In the genomic region with DNA sequence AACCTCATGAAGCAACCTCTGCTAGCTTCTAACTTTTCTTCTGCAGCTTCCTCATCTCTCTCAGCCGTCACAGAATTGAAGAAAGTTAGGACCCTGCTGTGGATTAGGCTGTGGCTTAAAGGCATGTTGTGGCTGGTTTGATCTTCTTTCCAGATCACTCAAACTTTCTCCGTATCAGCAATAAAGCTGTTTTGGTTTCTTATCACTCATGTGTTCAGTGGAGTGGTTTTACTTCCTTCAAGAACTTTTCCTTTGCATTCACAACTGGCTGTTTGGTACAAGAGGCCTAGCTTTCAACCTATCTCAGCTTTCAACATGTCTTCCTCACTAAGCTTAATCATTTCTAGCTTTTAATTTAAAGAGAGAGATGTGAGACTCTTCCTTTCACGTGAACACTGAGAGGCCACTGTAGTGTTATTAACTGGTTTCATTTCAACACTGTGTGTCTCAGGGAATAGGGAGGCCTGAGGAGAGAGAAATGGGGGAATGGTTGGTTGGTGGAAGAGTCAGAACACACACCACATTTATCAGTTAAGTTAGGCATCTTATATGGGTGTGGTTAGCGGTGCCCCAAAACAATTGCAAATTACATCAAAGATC, we compare ENCODE assay signal across 1 cellular context.
TF ChIP-seq lines count a peak whose summit lies in the region.

No MANE protein-coding gene starts in this region.

TF ChIP-seq in GM12878, 131 proteins besides CTCF, POLR2A, EP300 and RAD21:
- peak in 1 of 2 experiments; percentile 33; a peak in 1 of 4 replicates for TF ChIP-seq IKZF2 (IDR thresholded peaks at IDR 0.05)
- peak; percentile 88 for TF ChIP-seq RUNX3 (IDR thresholded peaks at IDR 0.05; ENCODE audit: low read length)
- no peak for TF ChIP-seq NKRF (conservative IDR thresholded peaks at IDR 0.05)
- no peak for TF ChIP-seq E2F8 (IDR thresholded peaks at IDR 0.05; ENCODE audit: low read depth, partially characterized antibody)
- no peak for TF ChIP-seq ZBTB40 (IDR thresholded peaks at IDR 0.05; ENCODE audit: borderline replicate concordance)
- no peak for TF ChIP-seq POLR2AphosphoS5 (IDR thresholded peaks at IDR 0.05; ENCODE audit: low read length)
- TF ChIP-seq RELA (IDR thresholded peaks at IDR 0.05; ENCODE audit: borderline replicate concordance, partially characterized antibody), result no peak
- TF ChIP-seq FOXK2 (IDR thresholded peaks at IDR 0.05), result no peak
- no peak for TF ChIP-seq ZNF384 (IDR thresholded peaks at IDR 0.05; ENCODE audit: borderline replicate concordance, low read depth, low read length)
- no peak for TF ChIP-seq ZNF24 (IDR thresholded peaks at IDR 0.05)
- TF ChIP-seq PKNOX1 (IDR thresholded peaks at IDR 0.05), result peak; percentile 45; the same call in 1 of the 2 replicates
- TF ChIP-seq MAX (IDR thresholded peaks at IDR 0.05; ENCODE audit: low read depth, low read length), result no peak
- no peak for TF ChIP-seq BCLAF1 (IDR thresholded peaks at IDR 0.05)
- TF ChIP-seq ATF7 (IDR thresholded peaks at IDR 0.05; ENCODE audit: low read depth), result no peak
- no peak for TF ChIP-seq PML (IDR thresholded peaks at IDR 0.05; ENCODE audit: low read length)
- no peak for TF ChIP-seq MYC (IDR thresholded peaks at IDR 0.05; ENCODE audit: insufficient read depth, insufficient read length, insufficient replicate concordance, low read length, severe bottlenecking)
- no peak for TF ChIP-seq MTA3 (IDR thresholded peaks at IDR 0.05; ENCODE audit: borderline replicate concordance, low read length)
- no peak for TF ChIP-seq POU2F2 (IDR thresholded peaks at IDR 0.05; ENCODE audit: borderline replicate concordance, low read depth, low read length)
- TF ChIP-seq BMI1 (IDR thresholded peaks at IDR 0.05; ENCODE audit: borderline replicate concordance), result no peak
- 0 out of 2 replicates have a peak, but pooled peaks have one; percentile 25 for TF ChIP-seq NFIC (IDR thresholded peaks at IDR 0.05; ENCODE audit: low read depth, low read length)
- no peak for TF ChIP-seq RBBP5 (conservative IDR thresholded peaks at IDR 0.05)
- no peak for TF ChIP-seq GATAD2B (conservative IDR thresholded peaks at IDR 0.05; ENCODE audit: low read depth)
- TF ChIP-seq TCF7 (IDR thresholded peaks at IDR 0.05; ENCODE audit: borderline replicate concordance), result peak; percentile 86
- TF ChIP-seq JUNB (IDR thresholded peaks at IDR 0.05), result peak; percentile 56
- no peak for TF ChIP-seq LARP7 (IDR thresholded peaks at IDR 0.05)
- TF ChIP-seq, protein P1, sequence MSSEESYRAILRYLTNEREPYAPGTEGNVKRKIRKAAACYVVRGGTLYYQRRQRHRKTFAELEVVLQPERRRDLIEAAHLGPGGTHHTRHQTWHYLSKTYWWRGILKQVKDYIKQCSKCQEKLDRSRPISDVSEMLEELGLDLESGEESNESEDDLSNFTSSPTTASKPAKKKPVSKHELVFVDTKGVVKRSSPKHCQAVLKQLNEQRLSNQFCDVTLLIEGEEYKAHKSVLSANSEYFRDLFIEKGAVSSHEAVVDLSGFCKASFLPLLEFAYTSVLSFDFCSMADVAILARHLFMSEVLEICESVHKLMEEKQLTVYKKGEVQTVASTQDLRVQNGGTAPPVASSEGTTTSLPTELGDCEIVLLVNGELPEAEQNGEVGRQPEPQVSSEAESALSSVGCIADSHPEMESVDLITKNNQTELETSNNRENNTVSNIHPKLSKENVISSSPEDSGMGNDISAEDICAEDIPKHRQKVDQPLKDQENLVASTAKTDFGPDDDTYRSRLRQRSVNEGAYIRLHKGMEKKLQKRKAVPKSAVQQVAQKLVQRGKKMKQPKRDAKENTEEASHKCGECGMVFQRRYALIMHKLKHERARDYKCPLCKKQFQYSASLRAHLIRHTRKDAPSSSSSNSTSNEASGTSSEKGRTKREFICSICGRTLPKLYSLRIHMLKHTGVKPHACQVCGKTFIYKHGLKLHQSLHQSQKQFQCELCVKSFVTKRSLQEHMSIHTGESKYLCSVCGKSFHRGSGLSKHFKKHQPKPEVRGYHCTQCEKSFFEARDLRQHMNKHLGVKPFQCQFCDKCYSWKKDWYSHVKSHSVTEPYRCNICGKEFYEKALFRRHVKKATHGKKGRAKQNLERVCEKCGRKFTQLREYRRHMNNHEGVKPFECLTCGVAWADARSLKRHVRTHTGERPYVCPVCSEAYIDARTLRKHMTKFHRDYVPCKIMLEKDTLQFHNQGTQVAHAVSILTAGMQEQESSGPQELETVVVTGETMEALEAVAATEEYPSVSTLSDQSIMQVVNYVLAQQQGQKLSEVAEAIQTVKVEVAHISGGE (CRISPR knock-in tag; IDR thresholded peaks at IDR 0.05), result no peak
- no peak for TF ChIP-seq SMAD1 (IDR thresholded peaks at IDR 0.05; ENCODE audit: low read depth, partially characterized antibody)
- TF ChIP-seq BCL11A (IDR thresholded peaks at IDR 0.05; ENCODE audit: low read depth, low read length), result no peak
- TF ChIP-seq, protein P2, sequence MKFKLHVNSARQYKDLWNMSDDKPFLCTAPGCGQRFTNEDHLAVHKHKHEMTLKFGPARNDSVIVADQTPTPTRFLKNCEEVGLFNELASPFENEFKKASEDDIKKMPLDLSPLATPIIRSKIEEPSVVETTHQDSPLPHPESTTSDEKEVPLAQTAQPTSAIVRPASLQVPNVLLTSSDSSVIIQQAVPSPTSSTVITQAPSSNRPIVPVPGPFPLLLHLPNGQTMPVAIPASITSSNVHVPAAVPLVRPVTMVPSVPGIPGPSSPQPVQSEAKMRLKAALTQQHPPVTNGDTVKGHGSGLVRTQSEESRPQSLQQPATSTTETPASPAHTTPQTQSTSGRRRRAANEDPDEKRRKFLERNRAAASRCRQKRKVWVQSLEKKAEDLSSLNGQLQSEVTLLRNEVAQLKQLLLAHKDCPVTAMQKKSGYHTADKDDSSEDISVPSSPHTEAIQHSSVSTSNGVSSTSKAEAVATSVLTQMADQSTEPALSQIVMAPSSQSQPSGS (IDR thresholded peaks at IDR 0.05; ENCODE audit: low read length), result peak; percentile 42; the same call in 1 of the 2 replicates
- TF ChIP-seq JUND (IDR thresholded peaks at IDR 0.05; ENCODE audit: low read depth, low read length), result no peak
- peak; percentile 38 to 51; a peak in 2 of 4 replicates for TF ChIP-seq BHLHE40 (IDR thresholded peaks at IDR 0.05; ENCODE audit: borderline replicate concordance in 1 of 2, low read depth in 2 of 2, low read length in 1 of 2)
- TF ChIP-seq SIN3A (IDR thresholded peaks at IDR 0.05; ENCODE audit: low read depth, low read length), result no peak
